18 cellular contexts compared by ENCODE assay signal in the genomic region with DNA sequence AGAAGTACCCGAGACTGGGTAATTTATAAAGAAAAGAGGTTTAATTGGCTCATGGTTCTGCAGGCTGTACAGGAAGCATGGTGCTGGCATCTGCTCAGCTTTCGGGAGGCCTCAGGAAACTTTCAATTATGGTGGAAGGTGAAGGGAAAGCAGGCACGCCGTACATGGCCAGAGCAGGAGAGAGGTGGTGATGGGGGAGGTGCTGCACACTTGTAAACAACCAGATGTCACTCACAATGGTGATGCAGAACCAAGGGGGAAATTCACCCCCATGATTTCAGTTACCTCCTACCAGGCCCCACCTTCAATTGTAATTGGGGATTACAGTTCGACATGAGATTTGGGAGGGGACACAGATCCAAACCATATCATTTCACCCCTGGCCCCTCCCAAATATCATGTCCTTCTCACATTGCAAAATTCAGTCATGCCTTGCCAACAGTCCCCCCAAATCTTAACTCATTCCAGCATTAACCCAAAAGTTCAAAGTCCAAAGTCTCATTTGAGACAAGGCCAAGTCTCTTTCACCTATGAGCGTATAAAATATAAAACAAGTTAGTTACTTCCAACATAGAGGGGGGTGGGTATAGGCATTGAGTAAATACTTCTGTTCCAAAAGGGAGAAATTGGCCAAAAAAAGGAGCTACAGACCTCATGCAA.
"Had no signal": no experiment of that assay in that cellular context is flagged by ENCODE, and none has a peak within 500 bp of the region (broad histone marks: within the 10 kb centered on the region; RNA-seq: fewer than 3 reads in every experiment).

No MANE protein-coding gene starts in this region.

- DNase-seq: activated CD4-positive, alpha-beta memory T cell treated with anti-CD3 and anti-CD28 coated beads, Interleukin-2, amount 10 ng/mL, durations not matched to agents 7 days and 5 days; activated naive CD4-positive, alpha-beta T cell treated with anti-CD3 and anti-CD28 coated beads, Interleukin-2, amount 10 ng/mL, durations not matched to agents 7 days and 5 days; activated T-cell treated with anti-CD3 and anti-CD28 coated beads, Interleukin-2, amount 50 U/mL, for 24 hours; dermis blood vessel endothelial cell; gastrocnemius medialis; heart right ventricle; mammary epithelial cell; naive thymus-derived CD4-positive, alpha-beta T cell; retina; stimulated activated CD4-positive, alpha-beta T cell treated with anti-CD3 and anti-CD28 coated beads, Interleukin-15, amount 100 ng/mL, for 24 hours; stimulated activated CD4-positive, alpha-beta T cell treated with anti-CD3 and anti-CD28 coated beads, Interleukin-4, amount 100 ng/mL, for 1 hour; stimulated activated naive CD8-positive, alpha-beta T cell treated with anti-CD3 and anti-CD28 coated beads, Interleukin-15, Interleukin-2, amounts not matched to agents 100 U/mL and 50 U/mL, for 24 hours; T1000; transverse colon had no signal

- H3K4me1 Mint-ChIP-seq: activated CD4-positive, alpha-beta memory T cell treated with anti-CD3 and anti-CD28 coated beads, Interleukin-2, amount 10 ng/mL, durations not matched to agents 7 days and 5 days had no signal

- H3K4me3 ChIP-seq: gastrocnemius medialis, heart right ventricle, transverse colon, vagina had no signal

- H3K27ac ChIP-seq: gastrocnemius medialis, heart right ventricle, transverse colon, vagina had no signal

- H3K27me3 Mint-ChIP-seq: activated CD4-positive, alpha-beta memory T cell treated with anti-CD3 and anti-CD28 coated beads, Interleukin-2, amount 10 ng/mL, durations not matched to agents 7 days and 5 days; activated naive CD4-positive, alpha-beta T cell treated with anti-CD3 and anti-CD28 coated beads, Interleukin-2, amount 10 ng/mL, durations not matched to agents 7 days and 5 days; activated T-cell treated with anti-CD3 and anti-CD28 coated beads, Interleukin-2, amount 50 U/mL, for 24 hours; naive thymus-derived CD4-positive, alpha-beta T cell had no signal

- H3K9me3 ChIP-seq: gastrocnemius medialis, heart right ventricle, transverse colon, vagina had no signal

- H3K4me3 Mint-ChIP-seq: activated CD4-positive, alpha-beta memory T cell treated with anti-CD3 and anti-CD28 coated beads, Interleukin-2, amount 10 ng/mL, durations not matched to agents 7 days and 5 days; activated naive CD4-positive, alpha-beta T cell treated with anti-CD3 and anti-CD28 coated beads, Interleukin-2, amount 10 ng/mL, durations not matched to agents 7 days and 5 days; activated T-cell treated with anti-CD3 and anti-CD28 coated beads, Interleukin-2, amount 50 U/mL, for 24 hours had no signal

- ATAC-seq: gastrocnemius medialis; heart right ventricle; naive thymus-derived CD4-positive, alpha-beta T cell; stimulated activated naive CD8-positive, alpha-beta T cell treated with anti-CD3 and anti-CD28 coated beads, Interleukin-15, Interleukin-2, amounts not matched to agents 100 U/mL and 50 U/mL, for 24 hours had no signal

- H3K4me1 ChIP-seq: vagina had no signal

- FAIRE-seq: astrocyte, bronchial epithelial cell, islet of Langerhans had no signal

- H3K27ac Mint-ChIP-seq: activated CD4-positive, alpha-beta memory T cell treated with anti-CD3 and anti-CD28 coated beads, Interleukin-2, amount 10 ng/mL, durations not matched to agents 7 days and 5 days; activated naive CD4-positive, alpha-beta T cell treated with anti-CD3 and anti-CD28 coated beads, Interleukin-2, amount 10 ng/mL, durations not matched to agents 7 days and 5 days; activated T-cell treated with anti-CD3 and anti-CD28 coated beads, Interleukin-2, amount 50 U/mL, for 24 hours had no signal

- H3K27me3 ChIP-seq: gastrocnemius medialis, heart right ventricle, transverse colon, vagina had no signal

- H3K36me3 ChIP-seq: gastrocnemius medialis, transverse colon, vagina had no signal

- H3K9me3 Mint-ChIP-seq: activated CD4-positive, alpha-beta memory T cell treated with anti-CD3 and anti-CD28 coated beads, Interleukin-2, amount 10 ng/mL, durations not matched to agents 7 days and 5 days; activated naive CD4-positive, alpha-beta T cell treated with anti-CD3 and anti-CD28 coated beads, Interleukin-2, amount 10 ng/mL, durations not matched to agents 7 days and 5 days; activated T-cell treated with anti-CD3 and anti-CD28 coated beads, Interleukin-2, amount 50 U/mL, for 24 hours had no signal
